10 cellular contexts compared by ENCODE assay signal in genomic region chr5:172800088-172800551, GRCh38. TPM values are rescaled to one million over a fixed set of nuclear protein-coding genes. Genes with fewer than 3 reads are reported as not detected.
A peak's percentile ranks its signal among the peaks of the same experiment; 100 is the strongest.
DNase-seq lines count a peak whose midpoint lies in the region; FAIRE-seq and TF ChIP-seq lines count a peak whose summit lies in the region.
"Had no signal": no experiment of that assay in that cellular context is flagged by ENCODE, and none has a peak within 500 bp of the region (broad histone marks: within the 10 kb centered on the region; RNA-seq: fewer than 3 reads in every experiment).

No MANE protein-coding gene starts in this region.

- H3K4me3 ChIP-seq in adrenal gland (no peak overlapping the region), skin epidermis (no peak overlapping the region), HAP-1 (no peak overlapping the region)

- H3K36me3 Mint-ChIP-seq in activated naive CD4-positive, alpha-beta T cell treated with anti-CD3 and anti-CD28 coated beads, Interleukin-2, amount 10 ng/mL, durations not matched to agents 7 days and 5 days: no peaks in the 10 kb centered on the region

- H3K27me3 ChIP-seq in adrenal gland (no peaks in the 10 kb centered on the region), HAP-1 (ENCODE audit: low read depth) (no peaks in the 10 kb centered on the region)

- in situ Hi-C loops in HAP-1 (cut with MboI; ENCODE audit: low sequenced_read_pairs): no loop called here

- H3K4me1 Mint-ChIP-seq in activated naive CD4-positive, alpha-beta T cell treated with anti-CD3 and anti-CD28 coated beads, Interleukin-2, amount 10 ng/mL, durations not matched to agents 7 days and 5 days: peaks cover 4% of the 10 kb centered on the region

- H3K36me3 ChIP-seq in adrenal gland (replicated peaks in 1 of 2) (no peaks in the 10 kb centered on the region), HAP-1 (replicated peaks) (no peaks in the 10 kb centered on the region)

- H3K9me3 Mint-ChIP-seq in activated naive CD4-positive, alpha-beta T cell treated with anti-CD3 and anti-CD28 coated beads, Interleukin-2, amount 10 ng/mL, durations not matched to agents 7 days and 5 days: no peaks in the 10 kb centered on the region

- intact Hi-C loops in adrenal gland (cut with DNase I): no loop called here

- no peak for TF ChIP-seq CTCF in adrenal gland (IDR thresholded peaks at IDR 0.05)
- TF ChIP-seq CTCF in D721Med (IDR thresholded peaks at IDR 0.05; ENCODE audit: insufficient read depth, missing control alignments): no peak

- 66 to 83% (median 75%) methylated on average over 7 to 16 of the region's 16 CpGs for WGBS in adrenal gland, 4 donors

- no peak overlapping the region for H3K4me3 Mint-ChIP-seq in activated naive CD4-positive, alpha-beta T cell treated with anti-CD3 and anti-CD28 coated beads, Interleukin-2, amount 10 ng/mL, durations not matched to agents 7 days and 5 days

- FAIRE-seq in D721Med (lab: Jason Lieb, UNC): no peak
- FAIRE-seq: GM12892, TTC549 had no signal

- H3K4me1 ChIP-seq in adrenal gland (replicated peaks in 1 of 2): peaks cover 16 to 40% of the 10 kb centered on the region in 2 donors
- no peaks in the 10 kb centered on the region for H3K4me1 ChIP-seq in HAP-1

- TF ChIP-seq POLR2A in adrenal gland (IDR thresholded peaks at IDR 0.05): no peak

- DNase-seq in H4 (ENCODE audit: low spot score) (peak; percentile 57), adrenal gland (peak in 6 of 7 donors; percentile 56 to 78 (median 75)), hepatic stellate cell (ENCODE audit: low spot score) (peak; percentile 84), HAP-1 (ENCODE audit: low spot score in 2 of 2) (no peak), ureter (ENCODE audit: low spot score) (no peak), D721Med (ENCODE audit: insufficient read length, low spot score) (no peak)
- no peak for DNase-seq in activated naive CD4-positive, alpha-beta T cell treated with anti-CD3 and anti-CD28 coated beads, Interleukin-2, amount 10 ng/mL, durations not matched to agents 7 days and 5 days

- CTCF ChIA-PET in activated naive CD4-positive, alpha-beta T cell treated with anti-CD3 and anti-CD28 coated beads, Interleukin-2, amount 10 ng/mL, durations not matched to agents 7 days and 5 days (lab: Charles Lee): no interaction called here

- H3K27ac ChIP-seq in adrenal gland (peak overlapping the region in 4 of 5 donors; percentile 41 to 91 (median 76)), skin epidermis (peak overlapping the region in 20 of 21 experiments; percentile 36 to 86 (median 78))

- H3K27ac Mint-ChIP-seq in activated naive CD4-positive, alpha-beta T cell treated with anti-CD3 and anti-CD28 coated beads, Interleukin-2, amount 10 ng/mL, durations not matched to agents 7 days and 5 days: no peak overlapping the region

- H3K9me3 ChIP-seq in adrenal gland (replicated peaks in 1 of 3): no peaks in the 10 kb centered on the region
- no peaks in the 10 kb centered on the region for H3K9me3 ChIP-seq in HAP-1

- peaks cover under 1% of the 10 kb centered on the region for H3K27me3 Mint-ChIP-seq in activated naive CD4-positive, alpha-beta T cell treated with anti-CD3 and anti-CD28 coated beads, Interleukin-2, amount 10 ng/mL, durations not matched to agents 7 days and 5 days

RNA-seq across cellular contexts. Expression of gene DUSP1, which starts 29.1 kb away (rescaled TPM):
- total RNA-seq in H4 (2014; rRNA removed; shearing (Covaris generic)): 15.8 and 18.5 TPM in 2 replicates
- 100 to 1,000 TPM in 7 of 8 donors, 10 to 100 TPM in 1; 60.5 to 603 (median 339) TPM for total RNA-seq in adrenal gland
- 100 to 1,000 TPM in 1 of 3 donors, 10 to 100 TPM in 2; 59.5 to 107 (median 77.1) TPM for polyA plus RNA-seq in adrenal gland
- 84.2 TPM for total RNA-seq in ureter

RNA-seq across cellular contexts. Expression of gene ERGIC1, which starts 33.9 kb away (rescaled TPM):
- 72.3 and 86.2 TPM in 2 replicates for total RNA-seq in H4 (2014; rRNA removed; shearing (Covaris generic))
- total RNA-seq in adrenal gland (100 to 1,000 TPM; 108 to 410 (median 254) TPM), ureter (140 TPM)
- polyA plus RNA-seq in adrenal gland: 100 to 1,000 TPM in 2 of 3 donors, 10 to 100 TPM in 1; 71.9 to 450 (median 103) TPM

Comparison
In these comparisons a context has a peak if more than half of its experiments do, and no peak if none do; other contexts are left out.
1. DNase-seq: peak in H4 (single experiment), adrenal gland (6 of 7) and hepatic stellate cell (single experiment); none in activated naive CD4-positive, alpha-beta T cell treated with anti-CD3 and anti-CD28 coated beads, Interleukin-2, amount 10 ng/mL, durations not matched to agents 7 days and 5 days (single experiment), HAP-1 (0 of 2), ureter (single experiment) and D721Med (single experiment).